8 cellular contexts compared by ENCODE assay signal in genomic region chr7:138459300-138460175, GRCh38. TPM values are rescaled to one million over a fixed set of nuclear protein-coding genes. Genes with fewer than 3 reads are reported as not detected.
DNase-seq lines count a peak whose midpoint lies in the region; ATAC-seq, FAIRE-seq and TF ChIP-seq lines count a peak whose summit lies in the region.

No MANE protein-coding gene starts in this region.

- peaks cover 16% of the 10 kb centered on the region for H4K20me1 ChIP-seq in astrocyte (ENCODE audit: insufficient read depth, low read length)

- FAIRE-seq in astrocyte (lab: Jason Lieb, UNC) = no peak

- peak overlapping the region; percentile 28 for H3K9ac ChIP-seq in astrocyte (ENCODE audit: low read length)

- no peaks in the 10 kb centered on the region for H3K4me1 ChIP-seq in astrocyte (ENCODE audit: insufficient read depth, low read length)

- peak overlapping the region; percentile 54 for H3K27ac Mint-ChIP-seq in T-helper 1 cell treated with Interleukin-12 subunit alpha and Interleukin-12 subunit beta and Interleukin-4 antibody, amounts not matched to agents 30 μg/mL and 1 μg/mL, for 36 hours
- H3K27ac Mint-ChIP-seq in astrocyte (ENCODE audit: unreplicated experiment) = peak overlapping the region; percentile 78

- peak overlapping the region; percentile 63 for H3K4me3 ChIP-seq in astrocyte (ENCODE audit: insufficient read depth, low read depth, low read length)

- H3K27me3 Mint-ChIP-seq in T-helper 1 cell treated with Interleukin-12 subunit alpha and Interleukin-12 subunit beta and Interleukin-4 antibody, amounts not matched to agents 30 μg/mL and 1 μg/mL, for 36 hours (ENCODE audit: low read depth) = no peaks in the 10 kb centered on the region
- no peaks in the 10 kb centered on the region for H3K27me3 Mint-ChIP-seq in astrocyte (ENCODE audit: low read depth, unreplicated experiment)

- H3K79me2 ChIP-seq in astrocyte (ENCODE audit: insufficient read depth, low read length) = peaks cover 32% of the 10 kb centered on the region

- H3K4me1 Mint-ChIP-seq in T-helper 1 cell treated with Interleukin-12 subunit alpha and Interleukin-12 subunit beta and Interleukin-4 antibody, amounts not matched to agents 30 μg/mL and 1 μg/mL, for 36 hours (ENCODE audit: low read depth) = peaks cover 22% of the 10 kb centered on the region
- H3K4me1 Mint-ChIP-seq in astrocyte (ENCODE audit: low read depth, unreplicated experiment) = peaks cover 7% of the 10 kb centered on the region

- DNase-seq in GM13976 (ENCODE audit: low spot score) (peak; percentile 96), NCI-H146 treated with DMSO at 0.1 percent for 48 hours (lab: John Stamatoyannopoulos, UW; ENCODE audit: unreplicated experiment) (peak; percentile 97), astrocyte (ENCODE audit: low read depth) (no peak), hepatic stellate cell (ENCODE audit: low spot score) (peak; percentile 97), putamen (ENCODE audit: low spot score) (peak; percentile 99), HuH-7 (ENCODE audit: low spot score) (no peak)

- no peaks in the 10 kb centered on the region for H3K36me3 ChIP-seq in astrocyte (ENCODE audit: insufficient read depth, low read length)

- H3K27ac ChIP-seq in astrocyte (ENCODE audit: low read depth, low read length) = peak overlapping the region; percentile 2

- peak overlapping the region; percentile 79 for H3K4me2 ChIP-seq in astrocyte (ENCODE audit: low read length)

- H3K9me3 Mint-ChIP-seq in T-helper 1 cell treated with Interleukin-12 subunit alpha and Interleukin-12 subunit beta and Interleukin-4 antibody, amounts not matched to agents 30 μg/mL and 1 μg/mL, for 36 hours = no peaks in the 10 kb centered on the region
- peaks cover 6% of the 10 kb centered on the region for H3K9me3 Mint-ChIP-seq in astrocyte (ENCODE audit: unreplicated experiment)

- peak overlapping the region; percentile 84 for H3K4me3 Mint-ChIP-seq in T-helper 1 cell treated with Interleukin-12 subunit alpha and Interleukin-12 subunit beta and Interleukin-4 antibody, amounts not matched to agents 30 μg/mL and 1 μg/mL, for 36 hours
- H3K4me3 Mint-ChIP-seq in astrocyte (ENCODE audit: unreplicated experiment) = peak overlapping the region; percentile 92

- H3K9me3 ChIP-seq in astrocyte (ENCODE audit: insufficient read depth, low read depth, low read length) = no peaks in the 10 kb centered on the region

- peak overlapping the region; percentile 67 for H2AFZ ChIP-seq in astrocyte (ENCODE audit: low read depth, low read length)

- peak; percentile 78 for ATAC-seq in HG02885 (IDR thresholded peaks at IDR 0.05; ENCODE audit: poor library complexity, unreplicated experiment)

- H3K36me3 Mint-ChIP-seq in T-helper 1 cell treated with Interleukin-12 subunit alpha and Interleukin-12 subunit beta and Interleukin-4 antibody, amounts not matched to agents 30 μg/mL and 1 μg/mL, for 36 hours (ENCODE audit: low read depth) = peaks cover 5% of the 10 kb centered on the region
- H3K36me3 Mint-ChIP-seq in astrocyte (ENCODE audit: low read depth, unreplicated experiment) = peaks cover 7% of the 10 kb centered on the region

- no peak for TF ChIP-seq CTCF in GM13976 (IDR thresholded peaks at IDR 0.05; ENCODE audit: borderline replicate concordance, control extremely low read depth, extremely low read depth, insufficient read depth, missing control alignments)
- TF ChIP-seq CTCF in astrocyte (IDR thresholded peaks at IDR 0.05; ENCODE audit: insufficient read depth, low read depth, low read length) = peak; percentile 11

- no peaks in the 10 kb centered on the region for H3K27me3 ChIP-seq in astrocyte (ENCODE audit: insufficient read depth, low read length)

- in situ Hi-C loops in GM13976 (cut with MboI; ENCODE audit: low sequenced_read_pairs, unreplicated experiment) = no loop called here

RNA-seq across cellular contexts. Expression of gene TRIM24, which starts 0.5 kb away (rescaled TPM):
- 60.3 and 62.3 TPM in 2 replicates for total RNA-seq in astrocyte

Comparison
In these comparisons a context has a peak if more than half of its experiments do, and no peak if none do; other contexts are left out.
1. DNase-seq: peak in GM13976 (single experiment), NCI-H146 treated with DMSO at 0.1 percent for 48 hours (single experiment), hepatic stellate cell (single experiment) and putamen (single experiment); none in astrocyte (single experiment) and HuH-7 (single experiment).